In the genomic region with DNA sequence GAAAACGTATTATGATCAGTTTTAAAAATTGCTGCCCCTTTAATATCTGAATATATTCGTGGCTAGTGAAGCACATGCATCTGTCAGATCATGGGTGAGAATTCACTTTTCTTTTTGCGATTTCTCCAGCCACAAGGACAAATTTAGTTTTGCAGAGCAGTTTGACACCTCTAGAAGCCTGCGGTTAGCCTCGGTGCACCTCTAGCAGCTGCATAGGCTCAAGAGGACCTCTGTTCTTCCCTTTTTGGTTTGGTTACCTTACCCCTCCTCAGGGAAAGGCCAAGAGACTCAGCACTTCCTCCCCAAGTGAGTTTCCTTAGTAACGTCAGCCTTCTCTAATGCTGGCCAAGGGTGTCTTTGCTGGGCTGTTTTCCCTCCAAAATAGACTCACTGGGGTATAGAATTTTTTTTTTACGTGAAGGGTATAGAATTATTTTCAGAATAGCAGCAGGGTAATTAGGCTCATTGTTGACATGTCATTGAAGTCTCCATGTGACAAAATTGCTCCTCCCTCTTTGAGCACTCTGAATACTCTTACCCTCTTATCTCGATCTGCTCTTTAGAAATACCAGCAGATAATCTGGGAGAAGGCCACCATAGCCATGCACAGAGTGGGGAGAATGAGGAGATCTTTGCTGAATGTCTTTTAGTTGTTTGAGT, we compare ENCODE assay signal across 9 cellular contexts.
DNase-seq lines count a peak whose midpoint lies in the region; ATAC-seq and TF ChIP-seq lines count a peak whose summit lies in the region.
"Had no signal": no experiment of that assay in that cellular context is flagged by ENCODE, and none has a peak within 500 bp of the region (broad histone marks: within the 10 kb centered on the region; RNA-seq: fewer than 3 reads in every experiment).

No MANE protein-coding gene starts in this region.

- TF ChIP-seq CTCF in type B pancreatic cell (conservative IDR thresholded peaks at IDR 0.05), result no peak

- peak in 1 of 2 donors; percentile 26 for DNase-seq in memory B cell (ENCODE audit: low spot score in 2 of 2)
- DNase-seq in type B pancreatic cell (ENCODE audit: extremely low spot score, unreplicated experiment), result no peak
- DNase-seq in effector CD8-positive, alpha-beta T cell (lab: John Stamatoyannopoulos, UW), result no peak
- DNase-seq in stimulated activated CD4-positive, alpha-beta T cell treated with anti-CD3 and anti-CD28 coated beads, Interleukin-15, amount 100 ng/mL, for 24 hours, result no peak
- DNase-seq in activated CD4-positive, alpha-beta T cell treated with anti-CD3 and anti-CD28 coated beads for 4 hours, result no peak

- no peaks in the 10 kb centered on the region for H3K36me3 Mint-ChIP-seq in memory B cell
- peaks cover 8% of the 10 kb centered on the region for H3K36me3 Mint-ChIP-seq in type B pancreatic cell
- H3K36me3 Mint-ChIP-seq: WTC11 had no signal

- H3K27ac Mint-ChIP-seq in memory B cell (peak overlapping the region; percentile 72), type B pancreatic cell (no peak overlapping the region)
- H3K27ac Mint-ChIP-seq: WTC11 had no signal

- peaks cover 23% of the 10 kb centered on the region for H3K4me1 Mint-ChIP-seq in memory B cell
- H3K4me1 Mint-ChIP-seq in type B pancreatic cell (ENCODE audit: unreplicated experiment), result peaks cover 39% of the 10 kb centered on the region

- H3K27me3 Mint-ChIP-seq in memory B cell, result no peaks in the 10 kb centered on the region
- no peaks in the 10 kb centered on the region for H3K27me3 Mint-ChIP-seq in type B pancreatic cell

- no peaks in the 10 kb centered on the region for H3K9me3 Mint-ChIP-seq in memory B cell
- H3K9me3 Mint-ChIP-seq in type B pancreatic cell, result peaks cover 3% of the 10 kb centered on the region
- H3K9me3 Mint-ChIP-seq: WTC11 had no signal

- H3K4me3 Mint-ChIP-seq in memory B cell, result peak overlapping the region; percentile 59
- H3K4me3 Mint-ChIP-seq in type B pancreatic cell, result no peak overlapping the region
- H3K4me3 Mint-ChIP-seq: WTC11 had no signal

- peak; percentile 75 for ATAC-seq in GM18873 (IDR thresholded peaks at IDR 0.05; ENCODE audit: low FRiP score, unreplicated experiment)
- ATAC-seq in GM21737 (IDR thresholded peaks at IDR 0.05; ENCODE audit: unreplicated experiment), result peak; percentile 81
- peak; percentile 86 for ATAC-seq in HG03460 (IDR thresholded peaks at IDR 0.05; ENCODE audit: unreplicated experiment)
- peak; percentile 96 for ATAC-seq in memory B cell (ENCODE audit: low read depth)
- ATAC-seq: WTC11 had no signal
